ENCODE assay signal across 1 cellular context in genomic region chr4:84500386-84501196, GRCh38.
TF ChIP-seq lines count a peak whose summit lies in the region.

No MANE protein-coding gene starts in this region.

TF ChIP-seq in IMR-90, 13 proteins besides CTCF, POLR2A, EP300 and RAD21:
- TF ChIP-seq MXI1 (IDR thresholded peaks at IDR 0.05; ENCODE audit: borderline replicate concordance, low read depth, low read length) (no peak), MAFK (IDR thresholded peaks at IDR 0.05; ENCODE audit: low read depth, low read length) (no peak), BHLHE40 (IDR thresholded peaks at IDR 0.05; ENCODE audit: low read depth, low read length) (no peak), RCOR1 (IDR thresholded peaks at IDR 0.05; ENCODE audit: insufficient replicate concordance, low read length) (no peak), FOS (IDR thresholded peaks at IDR 0.05; ENCODE audit: low read depth, low read length) (no peak)
- TF ChIP-seq, protein P1, sequence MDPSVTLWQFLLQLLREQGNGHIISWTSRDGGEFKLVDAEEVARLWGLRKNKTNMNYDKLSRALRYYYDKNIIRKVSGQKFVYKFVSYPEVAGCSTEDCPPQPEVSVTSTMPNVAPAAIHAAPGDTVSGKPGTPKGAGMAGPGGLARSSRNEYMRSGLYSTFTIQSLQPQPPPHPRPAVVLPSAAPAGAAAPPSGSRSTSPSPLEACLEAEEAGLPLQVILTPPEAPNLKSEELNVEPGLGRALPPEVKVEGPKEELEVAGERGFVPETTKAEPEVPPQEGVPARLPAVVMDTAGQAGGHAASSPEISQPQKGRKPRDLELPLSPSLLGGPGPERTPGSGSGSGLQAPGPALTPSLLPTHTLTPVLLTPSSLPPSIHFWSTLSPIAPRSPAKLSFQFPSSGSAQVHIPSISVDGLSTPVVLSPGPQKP (IDR thresholded peaks at IDR 0.05; ENCODE audit: borderline replicate concordance, low read depth, low read length): no peak
